ENCODE assay signal across 5 cellular contexts in the genomic region with DNA sequence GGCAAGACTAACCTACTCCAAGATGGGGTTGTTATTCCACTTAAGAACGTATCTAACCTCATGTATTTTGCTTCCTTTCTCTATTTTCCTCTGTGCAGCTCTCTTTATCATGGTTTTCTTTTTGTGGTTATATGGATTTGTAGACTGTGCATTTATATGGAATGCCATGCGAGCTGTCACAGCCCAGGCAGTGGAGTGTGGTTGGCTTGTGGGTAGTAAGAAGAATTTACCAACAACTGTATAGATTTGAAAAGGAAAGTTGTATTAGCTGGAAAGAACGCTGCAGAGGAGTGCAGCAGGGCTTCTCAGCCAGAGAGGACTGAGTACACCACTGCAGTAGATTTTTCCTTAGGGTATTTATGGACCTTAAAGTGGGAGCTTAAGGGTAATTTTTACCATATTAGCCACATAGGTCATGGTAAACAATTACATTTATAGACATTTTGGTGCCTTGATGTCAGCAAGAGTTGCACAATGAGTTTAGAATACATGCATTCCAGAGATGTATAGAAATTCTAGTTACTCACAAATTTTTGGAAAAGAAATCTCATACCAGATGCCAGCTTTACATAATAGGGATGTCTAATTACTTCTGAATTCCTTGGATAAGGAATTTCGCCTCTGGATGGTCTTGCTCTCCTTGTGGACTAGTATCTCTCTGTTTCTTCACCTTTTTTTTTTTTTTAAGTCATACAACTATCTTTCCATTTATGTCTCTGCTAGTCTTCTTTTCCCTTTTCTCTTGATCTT. TPM values are rescaled to one million over a fixed set of nuclear protein-coding genes. Genes with fewer than 3 reads are reported as not detected.
"Had no signal": no experiment of that assay in that cellular context is flagged by ENCODE, and none has a peak within 500 bp of the region (broad histone marks: within the 10 kb centered on the region; RNA-seq: fewer than 3 reads in every experiment).

No MANE protein-coding gene starts in this region.

RNA-seq across cellular contexts. Expression of a gene that starts 9.8 kb away (rescaled TPM):
- total RNA-seq: NCI-H460, PC-9, Peyer's patch, Right ventricle myocardium superior, SJSA1 had no signal

RNA-seq across cellular contexts. Expression of a gene that starts 40.0 kb away (rescaled TPM):
- total RNA-seq: NCI-H460, PC-9, Peyer's patch, Right ventricle myocardium superior, SJSA1 had no signal
